In genomic region chr1:54798769-54799641, GRCh38 we compare ENCODE assay signal across 2 cellular contexts.
TF ChIP-seq lines count a peak whose summit lies in the region.

No MANE protein-coding gene starts in this region.

TF ChIP-seq in IMR-90, 13 proteins besides CTCF, POLR2A, EP300 and RAD21:
- TF ChIP-seq RCOR1 (IDR thresholded peaks at IDR 0.05; ENCODE audit: insufficient replicate concordance, low read length) (no peak), MAZ (IDR thresholded peaks at IDR 0.05; ENCODE audit: borderline replicate concordance, low read depth, low read length) (no peak), BHLHE40 (IDR thresholded peaks at IDR 0.05; ENCODE audit: low read depth, low read length) (no peak), MAFK (IDR thresholded peaks at IDR 0.05; ENCODE audit: low read depth, low read length) (no peak), CEBPB (IDR thresholded peaks at IDR 0.05; ENCODE audit: low read depth, low read length) (peak; percentile 37; the same call in 1 of the 2 replicates)

TF ChIP-seq in K562, 482 proteins besides CTCF, POLR2A, EP300 and RAD21:
- TF ChIP-seq ZFP36 (IDR thresholded peaks at IDR 0.05; ENCODE audit: low read depth, low read length, partially characterized antibody) (peak; percentile 51), GATAD2B (IDR thresholded peaks at IDR 0.05; ENCODE audit: borderline replicate concordance) (no peak), RAD51 (IDR thresholded peaks at IDR 0.05; ENCODE audit: borderline replicate concordance, low read depth) (no peak), CEBPG (CRISPR knock-in tag; IDR thresholded peaks at IDR 0.05) (no peak), CEBPG (tag; conservative IDR thresholded peaks at IDR 0.05 in 1 of 2, IDR thresholded peaks at IDR 0.05 in 1 of 2) (peak in 1 of 2 experiments; percentile 71; a peak in 2 of 4 replicates), MECOM (CRISPR knock-in tag; IDR thresholded peaks at IDR 0.05) (no peak), ATF3 (IDR thresholded peaks at IDR 0.05) (0 out of 2 replicates have a peak, but pooled peaks have one; percentile 38), ATF3 (CRISPR knock-in tag; conservative IDR thresholded peaks at IDR 0.05) (no peak), U2AF2 (optimal IDR thresholded peaks at IDR 0.05; ENCODE audit: low read depth, low read length) (no peak), CEBPB (tag; IDR thresholded peaks at IDR 0.05) (peak; percentile 47), NFRKB (IDR thresholded peaks at IDR 0.05; ENCODE audit: low read depth) (no peak), GMEB1 (CRISPR knock-in tag; IDR thresholded peaks at IDR 0.05) (no peak), RBM15 (IDR thresholded peaks at IDR 0.05; ENCODE audit: insufficient read depth, low read length) (no peak), ZNF184 (CRISPR knock-in tag; IDR thresholded peaks at IDR 0.05) (no peak), NCOA6 (IDR thresholded peaks at IDR 0.05) (no peak)
- TF ChIP-seq, protein P1, sequence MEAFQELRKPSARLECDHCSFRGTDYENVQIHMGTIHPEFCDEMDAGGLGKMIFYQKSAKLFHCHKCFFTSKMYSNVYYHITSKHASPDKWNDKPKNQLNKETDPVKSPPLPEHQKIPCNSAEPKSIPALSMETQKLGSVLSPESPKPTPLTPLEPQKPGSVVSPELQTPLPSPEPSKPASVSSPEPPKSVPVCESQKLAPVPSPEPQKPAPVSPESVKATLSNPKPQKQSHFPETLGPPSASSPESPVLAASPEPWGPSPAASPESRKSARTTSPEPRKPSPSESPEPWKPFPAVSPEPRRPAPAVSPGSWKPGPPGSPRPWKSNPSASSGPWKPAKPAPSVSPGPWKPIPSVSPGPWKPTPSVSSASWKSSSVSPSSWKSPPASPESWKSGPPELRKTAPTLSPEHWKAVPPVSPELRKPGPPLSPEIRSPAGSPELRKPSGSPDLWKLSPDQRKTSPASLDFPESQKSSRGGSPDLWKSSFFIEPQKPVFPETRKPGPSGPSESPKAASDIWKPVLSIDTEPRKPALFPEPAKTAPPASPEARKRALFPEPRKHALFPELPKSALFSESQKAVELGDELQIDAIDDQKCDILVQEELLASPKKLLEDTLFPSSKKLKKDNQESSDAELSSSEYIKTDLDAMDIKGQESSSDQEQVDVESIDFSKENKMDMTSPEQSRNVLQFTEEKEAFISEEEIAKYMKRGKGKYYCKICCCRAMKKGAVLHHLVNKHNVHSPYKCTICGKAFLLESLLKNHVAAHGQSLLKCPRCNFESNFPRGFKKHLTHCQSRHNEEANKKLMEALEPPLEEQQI (IDR thresholded peaks at IDR 0.05): no peak
